8 cellular contexts compared by ENCODE assay signal in the genomic region with DNA sequence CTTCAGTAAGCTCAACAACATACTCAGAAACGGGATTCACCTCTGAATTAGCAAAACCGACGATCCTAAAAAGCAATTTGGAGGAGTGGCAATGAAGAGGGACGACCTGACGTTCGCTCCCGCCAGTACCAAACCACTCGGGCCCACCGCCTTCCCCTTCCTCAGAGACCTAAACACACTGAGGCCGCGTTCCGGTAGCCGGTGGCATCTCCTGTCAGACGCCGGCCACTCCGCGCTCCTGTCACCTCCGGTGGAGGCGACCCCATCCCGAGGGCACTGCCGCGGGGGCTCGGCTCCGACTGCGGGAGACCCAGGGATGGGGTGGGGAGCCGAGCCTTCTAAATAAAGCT. TPM values are rescaled to one million over a fixed set of nuclear protein-coding genes. Genes with fewer than 3 reads are reported as not detected.
DNase-seq lines count a peak whose midpoint lies in the region; ATAC-seq and TF ChIP-seq lines count a peak whose summit lies in the region.

No MANE protein-coding gene starts in this region.

- DNase-seq in DMS53 (lab: John Stamatoyannopoulos, UW) (peak; percentile 57), DMS53 treated with DMSO at 0.1 percent for 48 hours (lab: John Stamatoyannopoulos, UW; ENCODE audit: unreplicated experiment) (no peak), colonic mucosa (peak; percentile 41), mesenchymal stem cell (peak; percentile 48), NCI-H2171 treated with DMSO at 0.1 percent for 48 hours (lab: John Stamatoyannopoulos, UW) (no peak)

- no peak overlapping the region for H4K91ac ChIP-seq in mesenchymal stem cell (ENCODE audit: low read length)

- no peak overlapping the region for H2BK120ac ChIP-seq in mesenchymal stem cell (ENCODE audit: low read depth, low read length)

- H4K8ac ChIP-seq in mesenchymal stem cell (ENCODE audit: low read length): peak overlapping the region; percentile 96

- H2BK12ac ChIP-seq in mesenchymal stem cell (ENCODE audit: low read length in 2 of 2): no peak overlapping the region

- TF ChIP-seq CTCF in colonic mucosa (IDR thresholded peaks at IDR 0.05): no peak

- H3K36me3 ChIP-seq in colonic mucosa: no peaks in the 10 kb centered on the region
- H3K36me3 ChIP-seq in mesenchymal stem cell (ENCODE audit: control insufficient read depth in 1 of 2, insufficient read depth in 2 of 2, low read depth in 1 of 2, low read length in 2 of 2): no peaks in the 10 kb centered on the region

- no peaks in the 10 kb centered on the region for H3K9me3 ChIP-seq in colonic mucosa
- H3K9me3 ChIP-seq in mesenchymal stem cell (ENCODE audit: control insufficient read depth, low read length): no peaks in the 10 kb centered on the region

- H3K27me3 ChIP-seq in colonic mucosa (no peaks in the 10 kb centered on the region), mesenchymal stem cell (ENCODE audit: control insufficient read depth in 1 of 2, insufficient read depth in 1 of 2, low read length in 2 of 2) (no peaks in the 10 kb centered on the region)

- no peak overlapping the region for H2BK15ac ChIP-seq in mesenchymal stem cell (ENCODE audit: low read depth, poor library complexity, severe bottlenecking)

- H3K14ac ChIP-seq in mesenchymal stem cell (ENCODE audit: low read length in 2 of 2): peak overlapping the region in 1 of 2 experiments; percentile 64

- no peak overlapping the region for H2AFZ ChIP-seq in mesenchymal stem cell (ENCODE audit: low read depth, low read length)

- peak overlapping the region; percentile 90 to 99 for H3K9ac ChIP-seq in colonic mucosa (ENCODE audit: low read depth in 2 of 2, low read length in 2 of 2)
- peak overlapping the region; percentile 91 for H3K9ac ChIP-seq in mesenchymal stem cell (ENCODE audit: low read length)

- no peaks in the 10 kb centered on the region for H3K79me1 ChIP-seq in mesenchymal stem cell (replicated peaks; ENCODE audit: low read length, poor library complexity, severe bottlenecking)

- H3K23ac ChIP-seq in mesenchymal stem cell (ENCODE audit: low read length in 2 of 2): peak overlapping the region; percentile 20 to 86

- no peak overlapping the region for H2BK5ac ChIP-seq in mesenchymal stem cell (ENCODE audit: low read depth, low read length, poor library complexity, severe bottlenecking)

- peak overlapping the region; percentile 8 to 82 for H3K18ac ChIP-seq in mesenchymal stem cell (ENCODE audit: low read depth in 1 of 2, low read length in 2 of 2)

- H3K4me3 ChIP-seq in colonic mucosa (peak overlapping the region; percentile 98), mesenchymal stem cell (ENCODE audit: insufficient read depth in 1 of 2, low read depth in 1 of 2, low read length in 2 of 2) (peak overlapping the region; percentile 79 to 99)

- H3K4ac ChIP-seq in mesenchymal stem cell (ENCODE audit: low read depth in 1 of 2, low read length in 2 of 2): peak overlapping the region in 1 of 2 experiments; percentile 75

- peak overlapping the region; percentile 81 for H3K27ac ChIP-seq in colonic mucosa
- H3K27ac ChIP-seq in mesenchymal stem cell (ENCODE audit: low read length, poor library complexity, severe bottlenecking): no peak overlapping the region
- H3K27ac ChIP-seq in temporal lobe (ENCODE audit: low read depth, low read length): peak overlapping the region; percentile 79

- under 1% methylated on average over 26 of the region's 26 CpGs for WGBS in mesenchymal stem cell

- intact Hi-C loops in colonic mucosa (cut with DNase I): no loop called here

- ATAC-seq in HG02973 (IDR thresholded peaks at IDR 0.05; ENCODE audit: unreplicated experiment) (peak; percentile 17), SK-N-SH treated with all-trans-retinoic acid at 6 μM for 48 hours (peak; percentile 11)

- H2AK5ac ChIP-seq in mesenchymal stem cell (ENCODE audit: low read length, severe bottlenecking): peak overlapping the region; percentile 42

- H3K4me1 ChIP-seq in colonic mucosa (peaks cover 9% of the 10 kb centered on the region), mesenchymal stem cell (ENCODE audit: control insufficient read depth, insufficient read depth, low read depth, low read length) (peaks cover 15% of the 10 kb centered on the region)

- H3K4me2 ChIP-seq in mesenchymal stem cell (ENCODE audit: low read length, poor library complexity, severe bottlenecking): peak overlapping the region; percentile 89

TF ChIP-seq in SK-N-SH treated with all-trans-retinoic acid at 6 μM for 48 hours, 23 proteins besides CTCF, POLR2A, EP300 and RAD21:
- TF ChIP-seq, protein P1, sequence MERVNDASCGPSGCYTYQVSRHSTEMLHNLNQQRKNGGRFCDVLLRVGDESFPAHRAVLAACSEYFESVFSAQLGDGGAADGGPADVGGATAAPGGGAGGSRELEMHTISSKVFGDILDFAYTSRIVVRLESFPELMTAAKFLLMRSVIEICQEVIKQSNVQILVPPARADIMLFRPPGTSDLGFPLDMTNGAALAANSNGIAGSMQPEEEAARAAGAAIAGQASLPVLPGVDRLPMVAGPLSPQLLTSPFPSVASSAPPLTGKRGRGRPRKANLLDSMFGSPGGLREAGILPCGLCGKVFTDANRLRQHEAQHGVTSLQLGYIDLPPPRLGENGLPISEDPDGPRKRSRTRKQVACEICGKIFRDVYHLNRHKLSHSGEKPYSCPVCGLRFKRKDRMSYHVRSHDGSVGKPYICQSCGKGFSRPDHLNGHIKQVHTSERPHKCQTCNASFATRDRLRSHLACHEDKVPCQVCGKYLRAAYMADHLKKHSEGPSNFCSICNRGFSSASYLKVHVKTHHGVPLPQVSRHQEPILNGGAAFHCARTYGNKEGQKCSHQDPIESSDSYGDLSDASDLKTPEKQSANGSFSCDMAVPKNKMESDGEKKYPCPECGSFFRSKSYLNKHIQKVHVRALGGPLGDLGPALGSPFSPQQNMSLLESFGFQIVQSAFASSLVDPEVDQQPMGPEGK (CRISPR knock-in tag; IDR thresholded peaks at IDR 0.05; ENCODE audit: borderline replicate concordance): no peak
- TF ChIP-seq ZFP3 (CRISPR knock-in tag; IDR thresholded peaks at IDR 0.05): no peak

RNA-seq across cellular contexts. Expression of a gene that starts 0.6 kb away (rescaled TPM):
- total RNA-seq in colonic mucosa (10 to 100 TPM; 48.2 to 54.7 TPM), temporal lobe (18.7 TPM)
- 26.0 TPM for polyA plus RNA-seq in mesenchymal stem cell (2013, experiment 1 of 2)
- 27.6 TPM for polyA plus RNA-seq in mesenchymal stem cell (2013, experiment 2 of 2)

RNA-seq across cellular contexts. Expression of a gene that starts 11.4 kb away (rescaled TPM):
- total RNA-seq in colonic mucosa (10 to 100 TPM in 1 of 2 donors, 1 to 10 TPM in 1; 8.0 to 17.2 TPM), temporal lobe (17.0 TPM)
- polyA plus RNA-seq in mesenchymal stem cell (2013, experiment 1 of 2): 23.3 TPM
- 22.8 TPM for polyA plus RNA-seq in mesenchymal stem cell (2013, experiment 2 of 2)

RNA-seq across cellular contexts. Expression of a gene that starts 45.7 kb away (rescaled TPM):
- total RNA-seq in colonic mucosa: 1 to 10 TPM; 6.7 to 8.3 TPM
- 2.6 TPM for polyA plus RNA-seq in mesenchymal stem cell (2013, experiment 1 of 2)
- 2.4 TPM for polyA plus RNA-seq in mesenchymal stem cell (2013, experiment 2 of 2)
- total RNA-seq in temporal lobe: 54.3 TPM

RNA-seq across cellular contexts. Expression of a gene that starts 52.2 kb away (rescaled TPM):
- total RNA-seq in colonic mucosa (100 to 1,000 TPM; 281 to 441 TPM), temporal lobe (40.8 TPM)
- polyA plus RNA-seq in mesenchymal stem cell (2013, experiment 1 of 2): 408 TPM
- polyA plus RNA-seq in mesenchymal stem cell (2013, experiment 2 of 2): 401 TPM

Comparison
In these comparisons a context has a peak if more than half of its experiments do, and no peak if none do; other contexts are left out.
1. DNase-seq: peak in DMS53 (single experiment), colonic mucosa (single experiment) and mesenchymal stem cell (single experiment); none in DMS53 treated with DMSO at 0.1 percent for 48 hours (single experiment) and NCI-H2171 treated with DMSO at 0.1 percent for 48 hours (single experiment).